Comparison of ENCODE assay signal across 19 cellular contexts in the genomic region with DNA sequence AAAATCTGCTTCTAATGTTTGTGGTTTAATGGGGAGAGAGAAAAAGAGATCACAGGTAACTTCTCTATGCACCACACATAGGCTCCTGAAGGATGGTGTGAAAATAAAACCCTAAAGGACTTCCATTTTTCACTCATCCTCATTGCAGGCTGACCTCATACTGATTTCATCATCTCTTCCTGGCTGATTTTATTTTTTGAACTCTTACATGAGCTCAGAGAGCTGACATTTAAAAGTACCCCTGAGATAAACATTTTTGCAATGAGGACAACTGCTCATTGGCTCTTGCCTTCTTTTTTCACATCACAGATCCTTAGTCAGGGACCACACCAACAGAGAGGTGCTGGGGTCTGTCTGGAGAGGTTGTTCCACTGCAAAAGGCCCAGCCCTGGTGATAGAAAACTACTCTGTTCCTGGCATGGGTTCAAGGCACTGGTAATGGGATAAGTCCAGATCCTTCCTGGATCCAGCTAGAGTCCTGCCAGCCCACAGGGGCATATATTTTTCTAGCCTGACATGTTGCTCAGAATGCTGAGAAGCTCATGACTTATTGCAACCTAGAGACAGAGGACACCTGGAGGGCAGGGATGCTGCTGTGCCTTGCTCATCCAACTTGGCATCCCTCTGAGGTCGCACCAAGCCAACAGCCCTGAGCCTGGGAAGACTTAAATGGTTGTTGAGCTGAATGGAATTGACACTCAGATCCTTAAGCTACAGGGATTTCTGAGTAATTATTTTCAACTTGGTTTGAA.
DNase-seq lines count a peak whose midpoint lies in the region; ATAC-seq, FAIRE-seq and TF ChIP-seq lines count a peak whose summit lies in the region.
"Had no signal": no experiment of that assay in that cellular context is flagged by ENCODE, and none has a peak within 500 bp of the region (broad histone marks: within the 10 kb centered on the region; RNA-seq: fewer than 3 reads in every experiment).

No MANE protein-coding gene starts in this region.

- intact Hi-C loops in activated CD4-positive, alpha-beta T cell treated with anti-CD3 and anti-CD28 coated beads for 36 hours (cut with DNase I, micrococcal nuclease): no loop called here

- TF ChIP-seq CTCF in bronchial epithelial cell (IDR thresholded peaks at IDR 0.05; ENCODE audit: insufficient read depth, low read length, severe bottlenecking) (no peak), GM23338 (conservative IDR thresholded peaks at IDR 0.05; ENCODE audit: low read depth in 2 of 2) (no peak), glutamatergic neuron (IDR thresholded peaks at IDR 0.05; ENCODE audit: partially characterized antibody, unreplicated experiment) (no peak)

- H3K4me1 ChIP-seq in GM23338 (ENCODE audit: insufficient read depth): no peaks in the 10 kb centered on the region
- H3K4me1 ChIP-seq: body of pancreas had no signal

- H3K9me2 ChIP-seq in GM23338 (ENCODE audit: insufficient read depth): no peaks in the 10 kb centered on the region

- no peak overlapping the region for H2AFZ ChIP-seq in GM23338

- H3K9me3 Mint-ChIP-seq in activated CD4-positive, alpha-beta T cell treated with anti-CD3 and anti-CD28 coated beads for 36 hours (ENCODE audit: low read depth): no peaks in the 10 kb centered on the region
- H3K9me3 Mint-ChIP-seq in stimulated activated effector memory CD8-positive, alpha-beta T cell treated with anti-CD3 and anti-CD28 coated beads, Interleukin-12 subunit alpha, Interleukin-12 subunit beta, amount 100 ng/mL, for 72 hours: no peaks in the 10 kb centered on the region
- H3K9me3 Mint-ChIP-seq in GM23338 (no peaks in the 10 kb centered on the region), glutamatergic neuron (ENCODE audit: unreplicated experiment) (peaks cover 2% of the 10 kb centered on the region)
- H3K9me3 Mint-ChIP-seq: activated CD4-positive, alpha-beta T cell treated with anti-CD3 and anti-CD28 coated beads, Interleukin-2, amount 10 ng/mL, durations not matched to agents 7 days and 5 days; activated naive CD4-positive, alpha-beta T cell treated with anti-CD3 and anti-CD28 coated beads, Interleukin-2, amount 10 ng/mL, durations not matched to agents 7 days and 5 days; natural killer cell; T-cell had no signal

- POLR2A ChIA-PET in activated CD4-positive, alpha-beta T cell treated with anti-CD3 and anti-CD28 coated beads for 36 hours (lab: Charles Lee): no interaction called here

- H4K20me1 ChIP-seq in GM23338 (replicated peaks; ENCODE audit: insufficient read depth): no peaks in the 10 kb centered on the region

- DNase-seq in activated CD4-positive, alpha-beta T cell treated with anti-CD3 and anti-CD28 coated beads for 36 hours: no peak
- no peak for DNase-seq in activated CD4-positive, alpha-beta T cell treated with anti-CD3 and anti-CD28 coated beads, Interleukin-2, amount 50 U/mL, for 1 hour
- DNase-seq in MG63 (peak; percentile 46), bronchial epithelial cell (ENCODE audit: low read depth) (no peak), GM23338 (ENCODE audit: low spot score) (no peak), glutamatergic neuron (no peak)
- no peak for DNase-seq in stimulated activated effector memory CD8-positive, alpha-beta T cell treated with anti-CD3 and anti-CD28 coated beads, Interleukin-12 subunit alpha, Interleukin-12 subunit beta, amount 100 ng/mL, for 72 hours (ENCODE audit: low spot score in 2 of 2)
- DNase-seq: activated CD4-positive, alpha-beta T cell treated with anti-CD3 and anti-CD28 coated beads, Interleukin-2, amount 10 ng/mL, durations not matched to agents 7 days and 5 days; activated naive CD4-positive, alpha-beta T cell treated with anti-CD3 and anti-CD28 coated beads, Interleukin-2, amount 10 ng/mL, durations not matched to agents 7 days and 5 days; body of pancreas; cortex of kidney; natural killer cell; NCI-H1694; stimulated activated CD4-positive, alpha-beta T cell treated with anti-CD3 and anti-CD28 coated beads, Interleukin-1b, Interleukin-23, amount 100 ng/mL, for 48 hours; T-cell had no signal

- no peak overlapping the region for H3K27ac Mint-ChIP-seq in activated CD4-positive, alpha-beta T cell treated with anti-CD3 and anti-CD28 coated beads for 36 hours
- H3K27ac Mint-ChIP-seq in stimulated activated effector memory CD8-positive, alpha-beta T cell treated with anti-CD3 and anti-CD28 coated beads, Interleukin-12 subunit alpha, Interleukin-12 subunit beta, amount 100 ng/mL, for 72 hours: no peak overlapping the region
- H3K27ac Mint-ChIP-seq in GM23338 (no peak overlapping the region), glutamatergic neuron (ENCODE audit: unreplicated experiment) (no peak overlapping the region)
- H3K27ac Mint-ChIP-seq: activated CD4-positive, alpha-beta T cell treated with anti-CD3 and anti-CD28 coated beads, Interleukin-2, amount 10 ng/mL, durations not matched to agents 7 days and 5 days; activated naive CD4-positive, alpha-beta T cell treated with anti-CD3 and anti-CD28 coated beads, Interleukin-2, amount 10 ng/mL, durations not matched to agents 7 days and 5 days; natural killer cell; T-cell had no signal

- no peaks in the 10 kb centered on the region for H3K27me3 Mint-ChIP-seq in activated CD4-positive, alpha-beta T cell treated with anti-CD3 and anti-CD28 coated beads for 36 hours
- no peaks in the 10 kb centered on the region for H3K27me3 Mint-ChIP-seq in GM23338 (ENCODE audit: insufficient read depth, low read depth, poor library complexity)
- peaks cover 5% of the 10 kb centered on the region for H3K27me3 Mint-ChIP-seq in glutamatergic neuron (ENCODE audit: unreplicated experiment)
- H3K27me3 Mint-ChIP-seq: activated CD4-positive, alpha-beta T cell treated with anti-CD3 and anti-CD28 coated beads, Interleukin-2, amount 10 ng/mL, durations not matched to agents 7 days and 5 days; activated naive CD4-positive, alpha-beta T cell treated with anti-CD3 and anti-CD28 coated beads, Interleukin-2, amount 10 ng/mL, durations not matched to agents 7 days and 5 days; T-cell had no signal

- CTCF ChIA-PET in activated CD4-positive, alpha-beta T cell treated with anti-CD3 and anti-CD28 coated beads for 36 hours (lab: Charles Lee): no interaction called here

- no peaks in the 10 kb centered on the region for H3K36me3 Mint-ChIP-seq in activated CD4-positive, alpha-beta T cell treated with anti-CD3 and anti-CD28 coated beads for 36 hours (ENCODE audit: low read depth)
- H3K36me3 Mint-ChIP-seq in stimulated activated effector memory CD8-positive, alpha-beta T cell treated with anti-CD3 and anti-CD28 coated beads, Interleukin-12 subunit alpha, Interleukin-12 subunit beta, amount 100 ng/mL, for 72 hours: no peaks in the 10 kb centered on the region
- no peaks in the 10 kb centered on the region for H3K36me3 Mint-ChIP-seq in GM23338 (ENCODE audit: low read depth)
- H3K36me3 Mint-ChIP-seq in glutamatergic neuron (ENCODE audit: unreplicated experiment): no peaks in the 10 kb centered on the region
- H3K36me3 Mint-ChIP-seq: activated naive CD4-positive, alpha-beta T cell treated with anti-CD3 and anti-CD28 coated beads, Interleukin-2, amount 10 ng/mL, durations not matched to agents 7 days and 5 days; natural killer cell had no signal

- H3K27ac ChIP-seq in GM23338 (ENCODE audit: low read depth): no peak overlapping the region
- H3K27ac ChIP-seq: body of pancreas had no signal

- H3K4me2 ChIP-seq in GM23338: no peak overlapping the region

- H3K4me1 Mint-ChIP-seq in activated CD4-positive, alpha-beta T cell treated with anti-CD3 and anti-CD28 coated beads for 36 hours: peaks cover 18% of the 10 kb centered on the region
- H3K4me1 Mint-ChIP-seq in stimulated activated effector memory CD8-positive, alpha-beta T cell treated with anti-CD3 and anti-CD28 coated beads, Interleukin-12 subunit alpha, Interleukin-12 subunit beta, amount 100 ng/mL, for 72 hours: peaks cover 25% of the 10 kb centered on the region
- H3K4me1 Mint-ChIP-seq in GM23338: no peaks in the 10 kb centered on the region
- peaks cover 3% of the 10 kb centered on the region for H3K4me1 Mint-ChIP-seq in glutamatergic neuron (ENCODE audit: low read depth, unreplicated experiment)

- no peaks in the 10 kb centered on the region for H3K79me2 ChIP-seq in GM23338 (replicated peaks; ENCODE audit: insufficient read depth)

- no peaks in the 10 kb centered on the region for H3K36me3 ChIP-seq in MG63
- no peaks in the 10 kb centered on the region for H3K36me3 ChIP-seq in bronchial epithelial cell (ENCODE audit: control insufficient read depth, insufficient read depth, low read length)
- H3K36me3 ChIP-seq in GM23338 (ENCODE audit: insufficient read depth): no peaks in the 10 kb centered on the region

- ATAC-seq in activated CD4-positive, alpha-beta T cell treated with anti-CD3 and anti-CD28 coated beads for 36 hours: peak; percentile 47
- peak; percentile 6 for ATAC-seq in stimulated activated effector memory CD8-positive, alpha-beta T cell treated with anti-CD3 and anti-CD28 coated beads, Interleukin-12 subunit alpha, Interleukin-12 subunit beta, amount 100 ng/mL, for 72 hours
- ATAC-seq in GM23338 (no peak), GM19395 (IDR thresholded peaks at IDR 0.05; ENCODE audit: unreplicated experiment) (no peak)
- ATAC-seq: body of pancreas, natural killer cell, T-cell had no signal

- H3K4me3 ChIP-seq in MG63 (no peak overlapping the region), bronchial epithelial cell (ENCODE audit: low read depth, low read length) (no peak overlapping the region), GM23338 (no peak overlapping the region)
- H3K4me3 ChIP-seq: body of pancreas had no signal

- no peaks in the 10 kb centered on the region for H3K27me3 ChIP-seq in MG63
- no peaks in the 10 kb centered on the region for H3K27me3 ChIP-seq in bronchial epithelial cell (ENCODE audit: control insufficient read depth, insufficient read depth, low read length)
- H3K27me3 ChIP-seq in GM23338 (ENCODE audit: insufficient read depth): no peaks in the 10 kb centered on the region
- H3K27me3 ChIP-seq: body of pancreas had no signal

- FAIRE-seq in bronchial epithelial cell (lab: Jason Lieb, UNC): peak; percentile 55
- FAIRE-seq: frontal cortex, H54, urothelium cell line had no signal

- no peaks in the 10 kb centered on the region for H3K9me3 ChIP-seq in MG63
- H3K9me3 ChIP-seq: body of pancreas had no signal

- no peak overlapping the region for H3K4me3 Mint-ChIP-seq in activated CD4-positive, alpha-beta T cell treated with anti-CD3 and anti-CD28 coated beads for 36 hours
- no peak overlapping the region for H3K4me3 Mint-ChIP-seq in stimulated activated effector memory CD8-positive, alpha-beta T cell treated with anti-CD3 and anti-CD28 coated beads, Interleukin-12 subunit alpha, Interleukin-12 subunit beta, amount 100 ng/mL, for 72 hours
- H3K4me3 Mint-ChIP-seq in GM23338 (no peak overlapping the region), glutamatergic neuron (ENCODE audit: unreplicated experiment) (no peak overlapping the region)
- H3K4me3 Mint-ChIP-seq: activated CD4-positive, alpha-beta T cell treated with anti-CD3 and anti-CD28 coated beads, Interleukin-2, amount 10 ng/mL, durations not matched to agents 7 days and 5 days; activated naive CD4-positive, alpha-beta T cell treated with anti-CD3 and anti-CD28 coated beads, Interleukin-2, amount 10 ng/mL, durations not matched to agents 7 days and 5 days; natural killer cell; T-cell had no signal

- H3F3A ChIP-seq in GM23338 (replicated peaks; ENCODE audit: low read depth): no peaks in the 10 kb centered on the region

TF ChIP-seq in GM23338, 12 proteins besides CTCF, POLR2A, EP300 and RAD21 (continues in another document):
- TF ChIP-seq EZH2phosphoT487 (IDR thresholded peaks at IDR 0.05; ENCODE audit: unreplicated experiment): no peak

Comparison
In these comparisons a context has a peak if more than half of its experiments do, and no peak if none do; other contexts are left out.
1. ATAC-seq: peak in activated CD4-positive, alpha-beta T cell treated with anti-CD3 and anti-CD28 coated beads for 36 hours (single experiment) and stimulated activated effector memory CD8-positive, alpha-beta T cell treated with anti-CD3 and anti-CD28 coated beads, Interleukin-12 subunit alpha, Interleukin-12 subunit beta, amount 100 ng/mL, for 72 hours (single experiment); none in GM23338 (single experiment) and GM19395 (single experiment).